In genomic region chr15:98678484-98678883, GRCh38 we compare ENCODE assay signal across 28 cellular contexts.
"Had no signal": no experiment of that assay in that cellular context is flagged by ENCODE, and none has a peak within 500 bp of the region (broad histone marks: within the 10 kb centered on the region; RNA-seq: fewer than 3 reads in every experiment).

No MANE protein-coding gene starts in this region.

- H2AFZ ChIP-seq: hepatocyte, neural progenitor cell, parathyroid adenoma had no signal

- DNase-seq: heart right ventricle; kidney glomerular epithelial cell; left colon; left lung; lower lobe of right lung; mammary epithelial cell; mesenchymal stem cell; natural killer cell; nephron progenitor cell; occipital lobe; psoas muscle; right lobe of liver; stimulated activated CD4-positive, alpha-beta T cell treated with anti-CD3 and anti-CD28 coated beads, Interleukin-1b, Interleukin-23, amount 100 ng/mL, for 48 hours; stimulated activated CD4-positive, alpha-beta T cell treated with anti-CD3 and anti-CD28 coated beads, Interleukin-2, amount 100 ng/mL, for 48 hours; stimulated activated CD4-positive, alpha-beta T cell treated with anti-CD3 and anti-CD28 coated beads, Interleukin-4, amount 100 ng/mL, for 4 hours; stimulated activated CD8-positive, alpha-beta memory T cell treated with anti-CD3 and anti-CD28 coated beads, Interleukin-4, amount 100 ng/mL, for 48 hours; stimulated activated naive B cell treated with anti-CD40 and anti-IgM and Interleukin-4, amounts not matched to agents 10 μg/mL and 1 μg/mL and 100 μg/mL, for 72 hours; stimulated activated naive CD8-positive, alpha-beta T cell treated with anti-CD3 and anti-CD28 coated beads, Interleukin-15, Interleukin-2, amounts not matched to agents 100 U/mL and 50 U/mL, for 24 hours; stomach; testis; thyroid gland; transverse colon; upper lobe of right lung had no signal

- ATAC-seq: heart right ventricle; left colon; left lung; lower lobe of right lung; natural killer cell; psoas muscle; right lobe of liver; stimulated activated naive B cell treated with anti-CD40 and anti-IgM and Interleukin-4, amounts not matched to agents 10 μg/mL and 1 μg/mL and 100 μg/mL, for 72 hours; stimulated activated naive CD8-positive, alpha-beta T cell treated with anti-CD3 and anti-CD28 coated beads, Interleukin-15, Interleukin-2, amounts not matched to agents 100 U/mL and 50 U/mL, for 24 hours; upper lobe of right lung had no signal

- H3K4me1 ChIP-seq: parathyroid adenoma, right lobe of liver had no signal

- H3K9me3 ChIP-seq: heart right ventricle, left lung, lower lobe of right lung, neutrophil, psoas muscle, right lobe of liver, stomach, testis, thyroid gland, transverse colon, upper lobe of right lung had no signal

- H3K4me3 ChIP-seq: heart right ventricle, hepatocyte, left lung, lower lobe of right lung, neural progenitor cell, psoas muscle, right lobe of liver, smooth muscle cell, stomach, testis, thyroid gland, transverse colon, upper lobe of right lung had no signal

- H3K36me3 ChIP-seq: heart right ventricle, left lung, lower lobe of right lung, neural progenitor cell, neutrophil, right lobe of liver, stomach, thyroid gland, transverse colon, upper lobe of right lung had no signal

- H3K27ac ChIP-seq: hepatocyte, left lung, lower lobe of right lung, neural progenitor cell, neutrophil, parathyroid adenoma, psoas muscle, right lobe of liver, stomach, testis, transverse colon, upper lobe of right lung had no signal

- H3K9ac ChIP-seq: neural progenitor cell, parathyroid adenoma had no signal

- H3K4me2 ChIP-seq: hepatocyte, neural progenitor cell, smooth muscle cell had no signal

- H3K27me3 ChIP-seq: heart right ventricle, hepatocyte, left lung, neural progenitor cell, neutrophil, right lobe of liver, stomach, testis, thyroid gland, transverse colon, upper lobe of right lung had no signal
